In the genomic region with DNA sequence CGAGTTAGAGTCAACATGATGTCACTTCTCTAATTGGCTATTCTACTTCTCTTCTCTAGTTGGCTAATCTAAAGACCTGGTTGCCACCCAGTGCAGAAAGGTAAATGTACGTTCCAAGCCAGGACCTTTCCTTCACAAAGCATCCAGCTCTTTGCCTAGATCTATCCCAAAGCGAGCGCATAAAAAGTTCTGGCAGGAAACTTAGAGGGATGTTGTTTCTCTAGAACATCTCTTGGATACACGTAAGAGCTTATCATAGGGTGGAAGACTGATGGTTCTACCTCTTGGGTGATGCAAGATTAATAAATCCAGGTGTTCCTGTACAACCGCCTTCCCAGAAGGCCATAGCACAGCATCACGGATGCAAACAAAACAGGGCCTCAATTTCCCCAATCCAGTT, we compare ENCODE assay signal across 8 cellular contexts. TPM values are rescaled to one million over a fixed set of nuclear protein-coding genes. Genes with fewer than 3 reads are reported as not detected.
"Had no signal": no experiment of that assay in that cellular context is flagged by ENCODE, and none has a peak within 500 bp of the region (broad histone marks: within the 10 kb centered on the region; RNA-seq: fewer than 3 reads in every experiment).

A gene (minus strand): TSS at position 101 of the 400 bp plus-strand sequence. CDS start 84 bp downstream, at position 17.

- DNase-seq: GM23248, GOT3, H7, IMR-90, KG1 had no signal

- H3K27ac ChIP-seq: GM23248 had no signal

- H3K4me1 ChIP-seq: HAP-1 had no signal

- H3K36me3 ChIP-seq: HAP-1 had no signal

- ATAC-seq: HCT116, K562 had no signal

- H3K9me3 ChIP-seq: HAP-1 had no signal

- H3K4me3 ChIP-seq: GM23248, HAP-1, K562 had no signal

- H2AFZ ChIP-seq: GM23248 had no signal

- H3K9ac ChIP-seq: GM23248 had no signal

RNA-seq across cellular contexts. Expression of the gene that starts here (rescaled TPM):
- total RNA-seq: GM23248, H7, IMR-90, K562 had no signal
- polyA plus RNA-seq: GM23248, IMR-90, K562 had no signal
